Comparison of ENCODE assay signal across 35 cellular contexts in the genomic region with DNA sequence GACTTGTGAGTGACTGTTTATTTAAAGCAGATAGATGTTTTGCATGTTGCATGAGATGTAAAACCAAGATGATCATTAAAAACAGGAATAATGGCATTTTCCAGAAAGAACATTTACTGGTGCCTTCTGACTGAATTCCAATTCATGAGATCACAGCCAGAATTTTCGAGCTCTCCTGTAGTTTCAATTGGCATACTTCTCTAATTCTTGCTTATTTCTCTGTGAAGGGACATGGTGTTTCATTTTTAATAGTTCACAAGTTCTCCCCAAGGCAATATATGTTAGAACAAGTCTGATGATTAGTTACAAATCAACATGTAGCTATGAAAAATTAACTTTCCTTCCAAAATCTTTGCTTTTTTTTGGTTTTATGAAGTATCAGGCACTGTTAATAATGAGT.
"Had no signal": no experiment of that assay in that cellular context is flagged by ENCODE, and none has a peak within 500 bp of the region (broad histone marks: within the 10 kb centered on the region; RNA-seq: fewer than 3 reads in every experiment).

No MANE protein-coding gene starts in this region.

- H3K27ac ChIP-seq: PC-9, RWPE1, VCaP had no signal

- FAIRE-seq: bronchial epithelial cell, RCC 7860 had no signal

- H3K4me3 ChIP-seq: K562, PC-9 had no signal

- DNase-seq: activated B cell treated with CpG ODN at 0.5 μM for 24 hours; activated CD4-positive, alpha-beta memory T cell treated with anti-CD3 and anti-CD28 coated beads, Interleukin-2, amount 10 ng/mL, durations not matched to agents 7 days and 5 days; activated CD4-positive, alpha-beta T cell treated with anti-CD3 and anti-CD28 coated beads for 4 hours; activated CD4-positive, CD25-positive, alpha-beta regulatory T cell treated with anti-CD3 and anti-CD28 coated beads, Interleukin-2, amount 50 U/mL, for 72 hours; activated CD8-positive, alpha-beta memory T cell treated with anti-CD3 and anti-CD28 coated beads for 24 hours; activated CD8-positive, alpha-beta memory T cell treated with anti-CD3 and anti-CD28 coated beads, Interleukin-2, amount 10 ng/mL, durations not matched to agents 7 days and 5 days; activated CD8-positive, alpha-beta memory T cell treated with anti-CD3 and anti-CD28 coated beads, Interleukin-2, amount 50 U/mL, for 48 hours; activated effector memory CD4-positive, alpha-beta T cell treated with Interleukin-2 at 50 U/mL for 16 hours; activated naive CD4-positive, alpha-beta T cell treated with anti-CD3 and anti-CD28 coated beads, Interleukin-2, amount 10 ng/mL, durations not matched to agents 7 days and 5 days; activated naive CD8-positive, alpha-beta T cell treated with anti-CD3 and anti-CD28 coated beads, Interleukin-2, amount 50 U/mL, for 24 hours; activated T-cell treated with anti-CD3 and anti-CD28 coated beads, Interleukin-2, amount 50 U/mL, for 48 hours; anterior cingulate cortex; caudate nucleus; NCI-H1092 treated with DMSO at 0.1 percent for 48 hours; NCI-H1417; NCI-H146; NCI-H187; NCI-H2029 treated with DMSO at 0.1 percent for 48 hours; NCI-H2107; NCI-H2171 treated with DMSO at 0.1 percent for 48 hours; NCI-H2227 treated with DMSO at 0.1 percent for 48 hours; NCI-H524; NCI-H748 treated with DMSO at 0.1 percent for 48 hours; NK-92 treated with Interleukin-12 subunit alpha and Interleukin-12 subunit beta, amount 100 ng/mL, for 24 hours; PC-9; SIG-M5; SW 1271; T-helper 1 cell; T-helper 2 cell; T-helper 9 cell had no signal
